ENCODE assay signal across 1 cellular context in the genomic region with DNA sequence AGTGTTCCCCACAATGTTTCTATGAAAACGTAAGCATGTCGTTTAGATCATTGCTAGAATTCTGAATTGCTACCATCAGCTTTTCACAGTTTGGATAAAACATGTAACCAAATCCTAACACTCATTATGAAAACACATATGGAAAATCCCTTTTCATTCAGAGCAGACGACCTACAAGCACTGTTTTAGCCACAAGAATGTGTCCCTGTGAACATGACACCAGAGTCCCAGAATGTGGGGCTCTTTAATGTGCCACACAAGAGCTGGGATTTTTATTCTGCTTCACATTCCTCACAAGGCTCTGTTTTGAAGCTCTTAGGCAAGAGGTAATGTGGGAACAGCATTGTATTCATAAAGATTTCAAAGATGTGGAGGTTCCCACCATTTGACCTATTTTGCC.
TF ChIP-seq lines count a peak whose summit lies in the region.

No MANE protein-coding gene starts in this region.

TF ChIP-seq in IMR-90, 13 proteins besides CTCF, POLR2A, EP300 and RAD21:
- TF ChIP-seq CHD1 (IDR thresholded peaks at IDR 0.05; ENCODE audit: low read depth, low read length) = no peak
- TF ChIP-seq MAZ (IDR thresholded peaks at IDR 0.05; ENCODE audit: borderline replicate concordance, low read depth, low read length) = no peak
- no peak for TF ChIP-seq NFE2L2 (IDR thresholded peaks at IDR 0.05; ENCODE audit: low read depth, low read length)
